ENCODE assay signal across 1 cellular context in the genomic region with DNA sequence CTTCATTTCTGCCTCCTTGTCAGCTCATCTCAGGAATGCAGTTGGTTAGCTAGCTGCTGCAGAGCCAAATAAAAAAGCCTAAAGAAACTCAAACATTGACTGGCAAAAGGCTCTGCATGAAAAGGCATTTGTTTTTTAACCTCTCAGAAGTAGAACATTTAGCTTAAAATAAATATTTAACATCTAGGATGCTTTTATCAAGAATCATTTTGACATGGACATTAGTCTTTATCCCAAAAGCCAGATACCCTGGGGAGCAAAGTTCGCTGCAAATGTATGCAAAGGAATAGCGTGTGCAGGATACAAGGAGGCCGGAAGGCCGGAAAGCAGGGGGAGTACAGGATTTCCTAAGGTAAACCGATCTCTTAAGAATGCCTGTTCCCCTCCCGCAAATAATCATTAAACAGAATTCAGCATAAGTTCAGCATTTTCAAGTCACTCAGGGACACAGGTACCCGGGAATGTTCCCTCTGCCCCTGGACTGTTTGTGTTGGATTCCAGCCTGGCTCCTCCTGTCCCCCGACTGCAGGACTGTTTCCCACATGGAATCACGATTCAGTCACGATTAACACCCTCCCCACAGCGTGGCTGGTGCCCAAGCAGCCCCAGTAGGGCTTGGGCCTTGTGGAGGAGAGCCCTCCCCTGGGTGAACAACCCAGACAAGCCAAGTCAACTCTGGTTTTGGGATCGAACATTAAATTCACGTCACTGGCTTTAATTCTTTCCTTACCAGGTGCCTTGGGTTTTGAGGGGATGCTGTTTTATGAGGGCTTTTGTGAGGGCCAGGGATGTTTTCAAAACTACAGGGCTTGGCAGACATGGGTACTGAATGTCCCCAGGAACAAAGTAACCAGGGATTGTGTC.
TF ChIP-seq lines count a peak whose summit lies in the region.

No MANE protein-coding gene starts in this region.

TF ChIP-seq in HepG2, 621 proteins besides CTCF, POLR2A, EP300 and RAD21 (continued from another document and continues in another):
- TF ChIP-seq, protein P1, sequence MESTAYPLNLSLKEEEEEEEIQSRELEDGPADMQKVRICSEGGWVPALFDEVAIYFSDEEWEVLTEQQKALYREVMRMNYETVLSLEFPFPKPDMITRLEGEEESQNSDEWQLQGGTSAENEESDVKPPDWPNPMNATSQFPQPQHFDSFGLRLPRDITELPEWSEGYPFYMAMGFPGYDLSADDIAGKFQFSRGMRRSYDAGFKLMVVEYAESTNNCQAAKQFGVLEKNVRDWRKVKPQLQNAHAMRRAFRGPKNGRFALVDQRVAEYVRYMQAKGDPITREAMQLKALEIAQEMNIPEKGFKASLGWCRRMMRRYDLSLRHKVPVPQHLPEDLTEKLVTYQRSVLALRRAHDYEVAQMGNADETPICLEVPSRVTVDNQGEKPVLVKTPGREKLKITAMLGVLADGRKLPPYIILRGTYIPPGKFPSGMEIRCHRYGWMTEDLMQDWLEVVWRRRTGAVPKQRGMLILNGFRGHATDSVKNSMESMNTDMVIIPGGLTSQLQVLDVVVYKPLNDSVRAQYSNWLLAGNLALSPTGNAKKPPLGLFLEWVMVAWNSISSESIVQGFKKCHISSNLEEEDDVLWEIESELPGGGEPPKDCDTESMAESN (CRISPR knock-in tag; conservative IDR thresholded peaks at IDR 0.05) = 0 out of 2 replicates have a peak, but pooled peaks have one; percentile 32
- TF ChIP-seq, protein P2, sequence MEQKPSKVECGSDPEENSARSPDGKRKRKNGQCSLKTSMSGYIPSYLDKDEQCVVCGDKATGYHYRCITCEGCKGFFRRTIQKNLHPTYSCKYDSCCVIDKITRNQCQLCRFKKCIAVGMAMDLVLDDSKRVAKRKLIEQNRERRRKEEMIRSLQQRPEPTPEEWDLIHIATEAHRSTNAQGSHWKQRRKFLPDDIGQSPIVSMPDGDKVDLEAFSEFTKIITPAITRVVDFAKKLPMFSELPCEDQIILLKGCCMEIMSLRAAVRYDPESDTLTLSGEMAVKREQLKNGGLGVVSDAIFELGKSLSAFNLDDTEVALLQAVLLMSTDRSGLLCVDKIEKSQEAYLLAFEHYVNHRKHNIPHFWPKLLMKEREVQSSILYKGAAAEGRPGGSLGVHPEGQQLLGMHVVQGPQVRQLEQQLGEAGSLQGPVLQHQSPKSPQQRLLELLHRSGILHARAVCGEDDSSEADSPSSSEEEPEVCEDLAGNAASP (CRISPR knock-in tag; IDR thresholded peaks at IDR 0.05; ENCODE audit: borderline replicate concordance) = peak; percentile 82; the same call in 1 of the 2 replicates
- TF ChIP-seq ZBTB7B (CRISPR knock-in tag; IDR thresholded peaks at IDR 0.05) (peak; percentile 72), ZNF776 (CRISPR knock-in tag; IDR thresholded peaks at IDR 0.05) (no peak), FOXC1 (CRISPR knock-in tag; IDR thresholded peaks at IDR 0.05; ENCODE audit: borderline replicate concordance) (0 out of 2 replicates have a peak, but pooled peaks have one; percentile 12), ZSCAN30 (CRISPR knock-in tag; IDR thresholded peaks at IDR 0.05) (no peak), EHMT2 (IDR thresholded peaks at IDR 0.05; ENCODE audit: borderline replicate concordance, low read depth, low read length) (no peak), ZSCAN31 (CRISPR knock-in tag; IDR thresholded peaks at IDR 0.05; ENCODE audit: low read depth) (peak; percentile 45; the same call in 1 of the 2 replicates), SALL1 (CRISPR knock-in tag; IDR thresholded peaks at IDR 0.05) (peak; percentile 81), FLYWCH1 (CRISPR knock-in tag; IDR thresholded peaks at IDR 0.05) (no peak), HNF4A (CRISPR knock-in tag; IDR thresholded peaks at IDR 0.05) (peak; percentile 91), SIX4 (CRISPR knock-in tag; IDR thresholded peaks at IDR 0.05) (peak; percentile 34; the same call in 1 of the 2 replicates), MXI1 (IDR thresholded peaks at IDR 0.05; ENCODE audit: borderline replicate concordance, low read depth, low read length) (no peak), SNAI1 (CRISPR knock-in tag; IDR thresholded peaks at IDR 0.05; ENCODE audit: borderline replicate concordance) (0 out of 2 replicates have a peak, but pooled peaks have one; percentile 68), ZEB1 (IDR thresholded peaks at IDR 0.05; ENCODE audit: insufficient replicate concordance, low read depth) (peak; percentile 32), YEATS4 (CRISPR knock-in tag; IDR thresholded peaks at IDR 0.05; ENCODE audit: borderline replicate concordance) (peak; percentile 34; the same call in 1 of the 2 replicates), GATAD2A (CRISPR knock-in tag; IDR thresholded peaks at IDR 0.05) (peak; percentile 86), ARNT (IDR thresholded peaks at IDR 0.05) (no peak), HOXA3 (CRISPR knock-in tag; IDR thresholded peaks at IDR 0.05) (peak; percentile 49; the same call in 1 of the 2 replicates), XBP1 (CRISPR knock-in tag; IDR thresholded peaks at IDR 0.05) (no peak), ZNF747 (CRISPR knock-in tag; IDR thresholded peaks at IDR 0.05; ENCODE audit: borderline replicate concordance) (peak; percentile 61), RXRB (CRISPR knock-in tag; IDR thresholded peaks at IDR 0.05; ENCODE audit: borderline replicate concordance) (peak; percentile 77), ZNF44 (CRISPR knock-in tag; IDR thresholded peaks at IDR 0.05) (0 out of 2 replicates have a peak, but pooled peaks have one; percentile 22)
- TF ChIP-seq, protein P3, sequence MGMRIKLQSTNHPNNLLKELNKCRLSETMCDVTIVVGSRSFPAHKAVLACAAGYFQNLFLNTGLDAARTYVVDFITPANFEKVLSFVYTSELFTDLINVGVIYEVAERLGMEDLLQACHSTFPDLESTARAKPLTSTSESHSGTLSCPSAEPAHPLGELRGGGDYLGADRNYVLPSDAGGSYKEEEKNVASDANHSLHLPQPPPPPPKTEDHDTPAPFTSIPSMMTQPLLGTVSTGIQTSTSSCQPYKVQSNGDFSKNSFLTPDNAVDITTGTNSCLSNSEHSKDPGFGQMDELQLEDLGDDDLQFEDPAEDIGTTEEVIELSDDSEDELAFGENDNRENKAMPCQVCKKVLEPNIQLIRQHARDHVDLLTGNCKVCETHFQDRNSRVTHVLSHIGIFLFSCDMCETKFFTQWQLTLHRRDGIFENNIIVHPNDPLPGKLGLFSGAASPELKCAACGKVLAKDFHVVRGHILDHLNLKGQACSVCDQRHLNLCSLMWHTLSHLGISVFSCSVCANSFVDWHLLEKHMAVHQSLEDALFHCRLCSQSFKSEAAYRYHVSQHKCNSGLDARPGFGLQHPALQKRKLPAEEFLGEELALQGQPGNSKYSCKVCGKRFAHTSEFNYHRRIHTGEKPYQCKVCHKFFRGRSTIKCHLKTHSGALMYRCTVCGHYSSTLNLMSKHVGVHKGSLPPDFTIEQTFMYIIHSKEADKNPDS (CRISPR knock-in tag; IDR thresholded peaks at IDR 0.05) = no peak
- TF ChIP-seq, protein P4, sequence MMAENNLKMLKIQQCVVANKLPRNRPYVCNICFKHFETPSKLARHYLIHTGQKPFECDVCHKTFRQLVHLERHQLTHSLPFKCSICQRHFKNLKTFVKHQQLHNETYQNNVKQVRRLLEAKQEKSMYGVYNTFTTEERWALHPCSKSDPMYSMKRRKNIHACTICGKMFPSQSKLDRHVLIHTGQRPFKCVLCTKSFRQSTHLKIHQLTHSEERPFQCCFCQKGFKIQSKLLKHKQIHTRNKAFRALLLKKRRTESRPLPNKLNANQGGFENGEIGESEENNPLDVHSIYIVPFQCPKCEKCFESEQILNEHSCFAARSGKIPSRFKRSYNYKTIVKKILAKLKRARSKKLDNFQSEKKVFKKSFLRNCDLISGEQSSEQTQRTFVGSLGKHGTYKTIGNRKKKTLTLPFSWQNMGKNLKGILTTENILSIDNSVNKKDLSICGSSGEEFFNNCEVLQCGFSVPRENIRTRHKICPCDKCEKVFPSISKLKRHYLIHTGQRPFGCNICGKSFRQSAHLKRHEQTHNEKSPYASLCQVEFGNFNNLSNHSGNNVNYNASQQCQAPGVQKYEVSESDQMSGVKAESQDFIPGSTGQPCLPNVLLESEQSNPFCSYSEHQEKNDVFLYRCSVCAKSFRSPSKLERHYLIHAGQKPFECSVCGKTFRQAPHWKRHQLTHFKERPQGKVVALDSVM (CRISPR knock-in tag; IDR thresholded peaks at IDR 0.05) = 0 out of 2 replicates have a peak, but pooled peaks have one; percentile 25
- TF ChIP-seq, protein P5, sequence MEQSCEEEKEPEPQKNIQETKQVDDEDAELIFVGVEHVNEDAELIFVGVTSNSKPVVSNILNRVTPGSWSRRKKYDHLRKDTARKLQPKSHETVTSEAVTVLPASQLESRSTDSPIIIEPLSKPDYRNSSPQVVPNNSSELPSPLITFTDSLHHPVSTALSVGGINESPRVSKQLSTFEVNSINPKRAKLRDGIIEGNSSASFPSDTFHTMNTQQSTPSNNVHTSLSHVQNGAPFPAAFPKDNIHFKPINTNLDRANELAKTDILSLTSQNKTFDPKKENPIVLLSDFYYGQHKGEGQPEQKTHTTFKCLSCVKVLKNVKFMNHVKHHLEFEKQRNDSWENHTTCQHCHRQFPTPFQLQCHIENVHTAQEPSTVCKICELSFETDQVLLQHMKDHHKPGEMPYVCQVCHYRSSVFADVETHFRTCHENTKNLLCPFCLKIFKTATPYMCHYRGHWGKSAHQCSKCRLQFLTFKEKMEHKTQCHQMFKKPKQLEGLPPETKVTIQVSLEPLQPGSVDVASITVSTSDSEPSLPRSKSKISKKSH (CRISPR knock-in tag; IDR thresholded peaks at IDR 0.05; ENCODE audit: borderline replicate concordance) = 0 out of 2 replicates have a peak, but pooled peaks have one; percentile 28
- TF ChIP-seq, protein P6, sequence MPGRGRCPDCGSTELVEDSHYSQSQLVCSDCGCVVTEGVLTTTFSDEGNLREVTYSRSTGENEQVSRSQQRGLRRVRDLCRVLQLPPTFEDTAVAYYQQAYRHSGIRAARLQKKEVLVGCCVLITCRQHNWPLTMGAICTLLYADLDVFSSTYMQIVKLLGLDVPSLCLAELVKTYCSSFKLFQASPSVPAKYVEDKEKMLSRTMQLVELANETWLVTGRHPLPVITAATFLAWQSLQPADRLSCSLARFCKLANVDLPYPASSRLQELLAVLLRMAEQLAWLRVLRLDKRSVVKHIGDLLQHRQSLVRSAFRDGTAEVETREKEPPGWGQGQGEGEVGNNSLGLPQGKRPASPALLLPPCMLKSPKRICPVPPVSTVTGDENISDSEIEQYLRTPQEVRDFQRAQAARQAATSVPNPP (CRISPR knock-in tag; IDR thresholded peaks at IDR 0.05) = peak; percentile 36; the same call in 1 of the 2 replicates
- TF ChIP-seq, protein P7, sequence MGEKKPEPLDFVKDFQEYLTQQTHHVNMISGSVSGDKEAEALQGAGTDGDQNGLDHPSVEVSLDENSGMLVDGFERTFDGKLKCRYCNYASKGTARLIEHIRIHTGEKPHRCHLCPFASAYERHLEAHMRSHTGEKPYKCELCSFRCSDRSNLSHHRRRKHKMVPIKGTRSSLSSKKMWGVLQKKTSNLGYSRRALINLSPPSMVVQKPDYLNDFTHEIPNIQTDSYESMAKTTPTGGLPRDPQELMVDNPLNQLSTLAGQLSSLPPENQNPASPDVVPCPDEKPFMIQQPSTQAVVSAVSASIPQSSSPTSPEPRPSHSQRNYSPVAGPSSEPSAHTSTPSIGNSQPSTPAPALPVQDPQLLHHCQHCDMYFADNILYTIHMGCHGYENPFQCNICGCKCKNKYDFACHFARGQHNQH (CRISPR knock-in tag; IDR thresholded peaks at IDR 0.05) = peak; percentile 81
- TF ChIP-seq, protein P8, sequence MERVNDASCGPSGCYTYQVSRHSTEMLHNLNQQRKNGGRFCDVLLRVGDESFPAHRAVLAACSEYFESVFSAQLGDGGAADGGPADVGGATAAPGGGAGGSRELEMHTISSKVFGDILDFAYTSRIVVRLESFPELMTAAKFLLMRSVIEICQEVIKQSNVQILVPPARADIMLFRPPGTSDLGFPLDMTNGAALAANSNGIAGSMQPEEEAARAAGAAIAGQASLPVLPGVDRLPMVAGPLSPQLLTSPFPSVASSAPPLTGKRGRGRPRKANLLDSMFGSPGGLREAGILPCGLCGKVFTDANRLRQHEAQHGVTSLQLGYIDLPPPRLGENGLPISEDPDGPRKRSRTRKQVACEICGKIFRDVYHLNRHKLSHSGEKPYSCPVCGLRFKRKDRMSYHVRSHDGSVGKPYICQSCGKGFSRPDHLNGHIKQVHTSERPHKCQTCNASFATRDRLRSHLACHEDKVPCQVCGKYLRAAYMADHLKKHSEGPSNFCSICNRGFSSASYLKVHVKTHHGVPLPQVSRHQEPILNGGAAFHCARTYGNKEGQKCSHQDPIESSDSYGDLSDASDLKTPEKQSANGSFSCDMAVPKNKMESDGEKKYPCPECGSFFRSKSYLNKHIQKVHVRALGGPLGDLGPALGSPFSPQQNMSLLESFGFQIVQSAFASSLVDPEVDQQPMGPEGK (CRISPR knock-in tag; IDR thresholded peaks at IDR 0.05) = peak; percentile 89
- TF ChIP-seq, protein P9, sequence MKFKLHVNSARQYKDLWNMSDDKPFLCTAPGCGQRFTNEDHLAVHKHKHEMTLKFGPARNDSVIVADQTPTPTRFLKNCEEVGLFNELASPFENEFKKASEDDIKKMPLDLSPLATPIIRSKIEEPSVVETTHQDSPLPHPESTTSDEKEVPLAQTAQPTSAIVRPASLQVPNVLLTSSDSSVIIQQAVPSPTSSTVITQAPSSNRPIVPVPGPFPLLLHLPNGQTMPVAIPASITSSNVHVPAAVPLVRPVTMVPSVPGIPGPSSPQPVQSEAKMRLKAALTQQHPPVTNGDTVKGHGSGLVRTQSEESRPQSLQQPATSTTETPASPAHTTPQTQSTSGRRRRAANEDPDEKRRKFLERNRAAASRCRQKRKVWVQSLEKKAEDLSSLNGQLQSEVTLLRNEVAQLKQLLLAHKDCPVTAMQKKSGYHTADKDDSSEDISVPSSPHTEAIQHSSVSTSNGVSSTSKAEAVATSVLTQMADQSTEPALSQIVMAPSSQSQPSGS (CRISPR knock-in tag; IDR thresholded peaks at IDR 0.05) = no peak
- TF ChIP-seq, protein P10, sequence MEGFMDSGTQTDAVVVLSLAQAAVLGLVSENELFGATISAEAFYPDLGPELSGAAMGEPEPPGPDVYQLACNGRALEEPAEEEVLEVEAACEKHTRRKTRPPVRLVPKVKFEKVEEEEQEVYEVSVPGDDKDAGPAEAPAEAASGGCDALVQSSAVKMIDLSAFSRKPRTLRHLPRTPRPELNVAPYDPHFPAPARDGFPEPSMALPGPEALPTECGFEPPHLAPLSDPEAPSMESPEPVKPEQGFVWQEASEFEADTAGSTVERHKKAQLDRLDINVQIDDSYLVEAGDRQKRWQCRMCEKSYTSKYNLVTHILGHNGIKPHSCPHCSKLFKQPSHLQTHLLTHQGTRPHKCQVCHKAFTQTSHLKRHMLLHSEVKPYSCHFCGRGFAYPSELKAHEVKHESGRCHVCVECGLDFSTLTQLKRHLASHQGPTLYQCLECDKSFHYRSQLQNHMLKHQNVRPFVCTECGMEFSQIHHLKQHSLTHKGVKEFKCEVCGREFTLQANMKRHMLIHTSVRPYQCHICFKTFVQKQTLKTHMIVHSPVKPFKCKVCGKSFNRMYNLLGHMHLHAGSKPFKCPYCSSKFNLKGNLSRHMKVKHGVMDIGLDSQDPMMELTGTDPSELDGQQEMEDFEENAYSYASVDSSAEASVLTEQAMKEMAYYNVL (CRISPR knock-in tag; IDR thresholded peaks at IDR 0.05; ENCODE audit: borderline replicate concordance) = peak; percentile 46; the same call in 1 of the 2 replicates
